ENCODE assay signal across 10 cellular contexts in genomic region chr7:128053023-128053422, GRCh38. TPM values are rescaled to one million over a fixed set of nuclear protein-coding genes. Genes with fewer than 3 reads are reported as not detected.
DNase-seq lines count a peak whose midpoint lies in the region; ATAC-seq and TF ChIP-seq lines count a peak whose summit lies in the region.
"Had no signal": no experiment of that assay in that cellular context is flagged by ENCODE, and none has a peak within 500 bp of the region (broad histone marks: within the 10 kb centered on the region; RNA-seq: fewer than 3 reads in every experiment).

No MANE protein-coding gene starts in this region.

- peak; percentile 30 for ATAC-seq in left lung

- H3K79me2 ChIP-seq in DOHH2 (ENCODE audit: control insufficient read depth, low read length) = no peaks in the 10 kb centered on the region

- intact Hi-C loops in left lung (cut with DNase I) = no loop called here
- intact Hi-C loops in testis (cut with DNase I; ENCODE audit: low total_unique reads) = no loop called here

- H4K20me1 ChIP-seq in DOHH2 (ENCODE audit: control insufficient read depth, insufficient read depth, low read depth, low read length) = peaks cover 6% of the 10 kb centered on the region; the same call in 1 of the 2 replicates

- H3K4me2 ChIP-seq in DOHH2 (ENCODE audit: low read length) = peak overlapping the region; percentile 29

- TF ChIP-seq POLR2A in testis (IDR thresholded peaks at IDR 0.05) = no peak

- no peaks in the 10 kb centered on the region for H3F3A ChIP-seq in DOHH2 (ENCODE audit: control insufficient read depth, insufficient read depth)

- no peak overlapping the region for H3K27ac ChIP-seq in DOHH2 (ENCODE audit: low read depth, low read length)
- H3K27ac ChIP-seq in left lung = no peak overlapping the region
- no peak overlapping the region for H3K27ac ChIP-seq in testis
- H3K27ac ChIP-seq: pancreas, SK-N-MC had no signal

- H3K4me1 ChIP-seq in DOHH2 (ENCODE audit: control insufficient read depth, low read length) = peaks cover 24% of the 10 kb centered on the region
- H3K4me1 ChIP-seq in left lung = peaks cover 0 to 13% of the 10 kb centered on the region in 2 donors
- no peaks in the 10 kb centered on the region for H3K4me1 ChIP-seq in testis
- H3K4me1 ChIP-seq: pancreas had no signal

- H3K9me3 ChIP-seq in DOHH2 (ENCODE audit: control insufficient read depth, insufficient read depth, low read length) (no peaks in the 10 kb centered on the region), left lung (no peaks in the 10 kb centered on the region), MG63 (no peaks in the 10 kb centered on the region), testis (no peaks in the 10 kb centered on the region)
- H3K9me3 ChIP-seq: pancreas had no signal

- H3K36me3 ChIP-seq in DOHH2 (ENCODE audit: control insufficient read depth, low read length) (peaks cover 4% of the 10 kb centered on the region; the same call in 1 of the 2 replicates), left lung (peaks cover 0 to 20% of the 10 kb centered on the region in 2 donors), MG63 (no peaks in the 10 kb centered on the region), testis (ENCODE audit: low read depth, missing control alignments) (no peaks in the 10 kb centered on the region)
- H3K36me3 ChIP-seq: pancreas had no signal

- H3K27me3 ChIP-seq in DOHH2 (ENCODE audit: control insufficient read depth, low read length) (no peaks in the 10 kb centered on the region), left lung (no peaks in the 10 kb centered on the region), MG63 (no peaks in the 10 kb centered on the region), testis (no peaks in the 10 kb centered on the region)
- H3K27me3 ChIP-seq: pancreas had no signal

- TF ChIP-seq CTCF in DOHH2 (IDR thresholded peaks at IDR 0.05; ENCODE audit: low read depth, low read length, poor library complexity, severe bottlenecking) = no peak
- no peak for TF ChIP-seq CTCF in left lung (IDR thresholded peaks at IDR 0.05)
- no peak for TF ChIP-seq CTCF in testis (IDR thresholded peaks at IDR 0.05)

- H3K4me3 ChIP-seq in DOHH2 (ENCODE audit: low read length) = 0 out of 2 replicates have a peak overlapping the region, but pooled peaks have one; percentile 4
- no peak overlapping the region for H3K4me3 ChIP-seq in left lung
- H3K4me3 ChIP-seq in MG63 = no peak overlapping the region
- H3K4me3 ChIP-seq in testis = no peak overlapping the region
- H3K4me3 ChIP-seq: pancreas, SK-N-MC had no signal

- DNase-seq in MV-4-11 (lab: John Stamatoyannopoulos, UW) (peak; percentile 43), OCI-M1 (lab: John Stamatoyannopoulos, UW) (peak; percentile 13), left lung (no peak), MG63 (no peak), testis (no peak), putamen (ENCODE audit: low spot score) (no peak), GM19240 (ENCODE audit: insufficient read length, low spot score) (no peak)
- DNase-seq: pancreas had no signal

- no peaks in the 10 kb centered on the region for H3K9me2 ChIP-seq in DOHH2 (replicated peaks; ENCODE audit: control insufficient read depth, low read length)

RNA-seq across cellular contexts. Expression of gene LRRC4, which starts 21.8 kb away (rescaled TPM):
- total RNA-seq in left lung = 10 to 100 TPM in 1 of 2 donors, 1 to 10 TPM in 1; 5.7 to 24.4 TPM
- not detected in 2 replicates for total RNA-seq in MG63 (2014; rRNA removed; shearing (Covaris generic); ENCODE audit: low replicate concordance)
- total RNA-seq in testis = 10 to 100 TPM; 10.2 to 12.5 TPM
- polyA plus RNA-seq in testis (ENCODE audit: insufficient read depth, low read depth, low replicate concordance) = 17.0 TPM

Comparison
In these comparisons a context has a peak if more than half of its experiments do, and no peak if none do; other contexts are left out.
1. DNase-seq: peak in MV-4-11 (single experiment) and OCI-M1 (single experiment); none in left lung (0 of 2), MG63 (single experiment), testis (single experiment), putamen (single experiment) and GM19240 (single experiment).